In the genomic region with DNA sequence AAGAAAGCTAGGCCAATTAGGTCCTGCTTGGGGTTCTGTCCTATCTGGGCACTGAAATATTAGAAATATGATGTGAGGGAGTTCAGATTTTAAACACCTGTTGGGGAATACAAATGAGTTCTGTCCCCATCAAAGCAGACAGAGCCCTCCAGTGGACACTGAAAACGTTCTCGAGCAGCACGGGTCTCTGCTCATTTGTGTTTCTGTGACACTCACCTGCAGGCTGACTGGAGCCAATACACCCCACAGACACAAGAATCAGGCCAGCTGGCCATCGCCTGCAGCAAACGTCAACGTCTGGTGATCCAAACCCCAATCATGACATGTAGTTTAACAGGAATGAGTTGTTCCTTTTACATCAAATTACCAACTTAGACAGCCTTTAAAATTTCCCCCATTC, we compare ENCODE assay signal across 15 cellular contexts.
A peak's percentile ranks its signal among the peaks of the same experiment; 100 is the strongest.
DNase-seq lines count a peak whose midpoint lies in the region; ATAC-seq and TF ChIP-seq lines count a peak whose summit lies in the region.
"Had no signal": no experiment of that assay in that cellular context is flagged by ENCODE, and none has a peak within 500 bp of the region (broad histone marks: within the 10 kb centered on the region; RNA-seq: fewer than 3 reads in every experiment).

No MANE protein-coding gene starts in this region.

- H3K27me3 ChIP-seq in Caco-2 (replicated peaks; ENCODE audit: control insufficient read depth, insufficient read depth, low read length) (no peaks in the 10 kb centered on the region), PC-3 (ENCODE audit: low read length) (peaks cover 74% of the 10 kb centered on the region), esophagus muscularis mucosa (no peaks in the 10 kb centered on the region), right cardiac atrium (ENCODE audit: control insufficient read depth, insufficient read depth) (no peaks in the 10 kb centered on the region)

- H3K4me1 Mint-ChIP-seq in Caco-2 (ENCODE audit: low read depth, unreplicated experiment): no peaks in the 10 kb centered on the region
- H3K4me1 Mint-ChIP-seq: activated naive CD4-positive, alpha-beta T cell treated with anti-CD3 and anti-CD28 coated beads, Interleukin-2, amount 10 ng/mL, durations not matched to agents 7 days and 5 days; central memory CD8-positive, alpha-beta T cell had no signal

- no peak overlapping the region for H3K9ac ChIP-seq in PC-3 (ENCODE audit: low read length)

- H3K4me3 ChIP-seq in Caco-2 (ENCODE audit: low read depth, low read length): no peak overlapping the region
- no peak overlapping the region for H3K4me3 ChIP-seq in PC-3 (ENCODE audit: low read length)
- no peak overlapping the region for H3K4me3 ChIP-seq in esophagus muscularis mucosa
- no peak overlapping the region for H3K4me3 ChIP-seq in right cardiac atrium (ENCODE audit: low read length)
- H3K4me3 ChIP-seq: pancreas had no signal

- ATAC-seq in PC-3 (peak; percentile 56), GM18870 (IDR thresholded peaks at IDR 0.05; ENCODE audit: unreplicated experiment) (no peak), right cardiac atrium (no peak)
- ATAC-seq: esophagus mucosa, pancreas had no signal

- TF ChIP-seq POLR2A in esophagus muscularis mucosa (IDR thresholded peaks at IDR 0.05; ENCODE audit: low read depth): no peak

- H3K27ac Mint-ChIP-seq in Caco-2 (ENCODE audit: unreplicated experiment): no peak overlapping the region
- H3K27ac Mint-ChIP-seq: T-helper 2 cell treated with Interferon-gamma antibody and Interleukin-4, amounts not matched to agents 5 μg/mL and 100 μg/mL, for 36 hours had no signal

- no peaks in the 10 kb centered on the region for H3K9me2 ChIP-seq in PC-3 (replicated peaks; ENCODE audit: low read length)

- H3K4me3 Mint-ChIP-seq in Caco-2 (ENCODE audit: unreplicated experiment): no peak overlapping the region
- H3K4me3 Mint-ChIP-seq: activated naive CD4-positive, alpha-beta T cell treated with anti-CD3 and anti-CD28 coated beads, Interleukin-2, amount 10 ng/mL, durations not matched to agents 7 days and 5 days; central memory CD8-positive, alpha-beta T cell; T-helper 2 cell treated with Interferon-gamma antibody and Interleukin-4, amounts not matched to agents 5 μg/mL and 100 μg/mL, for 36 hours had no signal

- BruUV-seq in Caco-2 (replicated peaks; lab: Mats Ljungman, UMichigan) (no TSS peak), PC-3 (replicated peaks; lab: Mats Ljungman, UMichigan) (no TSS peak)

- intact Hi-C loops in Caco-2 (cut with micrococcal nuclease; ENCODE audit: unreplicated experiment) (no loop called here), PC-3 (cut with micrococcal nuclease) (no loop called here), esophagus muscularis mucosa (cut with DNase I) (no loop called here), right cardiac atrium (cut with DNase I) (no loop called here)

- 24% methylated on average over 6 of the region's 6 CpGs for WGBS in esophagus muscularis mucosa
- 43% methylated on average over 6 of the region's 6 CpGs for WGBS in right cardiac atrium

- H3K27me3 Mint-ChIP-seq in Caco-2 (ENCODE audit: insufficient read depth, unreplicated experiment): peaks cover 10% of the 10 kb centered on the region
- H3K27me3 Mint-ChIP-seq: activated naive CD4-positive, alpha-beta T cell treated with anti-CD3 and anti-CD28 coated beads, Interleukin-2, amount 10 ng/mL, durations not matched to agents 7 days and 5 days; central memory CD8-positive, alpha-beta T cell had no signal

- no peaks in the 10 kb centered on the region for H3K36me3 Mint-ChIP-seq in Caco-2 (ENCODE audit: insufficient read depth, unreplicated experiment)
- H3K36me3 Mint-ChIP-seq: activated naive CD4-positive, alpha-beta T cell treated with anti-CD3 and anti-CD28 coated beads, Interleukin-2, amount 10 ng/mL, durations not matched to agents 7 days and 5 days had no signal

- peak; percentile 15 to 35 for DNase-seq in Caco-2
- DNase-seq in M059J (ENCODE audit: low read depth): peak; percentile 48
- DNase-seq in PC-3: peak; percentile 66
- peak; percentile 66 for DNase-seq in esophagus muscularis mucosa (ENCODE audit: extremely low spot score)
- DNase-seq in NCI-H2227 treated with DMSO at 0.1 percent for 48 hours (lab: John Stamatoyannopoulos, UW): no peak
- DNase-seq in stimulated activated CD4-positive, alpha-beta T cell treated with anti-CD3 and anti-CD28 coated beads, Interleukin-15, amount 100 ng/mL, for 24 hours: no peak
- no peak for DNase-seq in right cardiac atrium
- DNase-seq: activated naive CD4-positive, alpha-beta T cell treated with anti-CD3 and anti-CD28 coated beads, Interleukin-2, amount 10 ng/mL, durations not matched to agents 7 days and 5 days; DMS79; NCI-H1436 treated with DMSO at 0.1 percent for 48 hours; pancreas had no signal

- H3K4me2 ChIP-seq in PC-3 (ENCODE audit: low read length): no peak overlapping the region

- H4K20me1 ChIP-seq in PC-3 (ENCODE audit: low read length): no peaks in the 10 kb centered on the region

- TF ChIP-seq EP300 in esophagus muscularis mucosa (IDR thresholded peaks at IDR 0.05): no peak

- no peaks in the 10 kb centered on the region for H3K9me3 ChIP-seq in Caco-2
- H3K9me3 ChIP-seq in PC-3 (ENCODE audit: low read length): no peaks in the 10 kb centered on the region
- no peaks in the 10 kb centered on the region for H3K9me3 ChIP-seq in esophagus muscularis mucosa
- H3K9me3 ChIP-seq in right cardiac atrium (ENCODE audit: control insufficient read depth, low read length): no peaks in the 10 kb centered on the region
- H3K9me3 ChIP-seq: pancreas had no signal

- TF ChIP-seq CTCF in Caco-2 (IDR thresholded peaks at IDR 0.05; ENCODE audit: insufficient read depth in 1 of 2, low read depth in 1 of 2, low read length in 1 of 2, severe bottlenecking in 1 of 2, unreplicated experiment in 1 of 2) (no peak), PC-3 (conservative IDR thresholded peaks at IDR 0.05; ENCODE audit: low read depth, low read length) (peak; percentile 67), esophagus muscularis mucosa (IDR thresholded peaks at IDR 0.05) (peak in 1 of 3 experiments; percentile 11)

- no peaks in the 10 kb centered on the region for H3K36me3 ChIP-seq in Caco-2 (ENCODE audit: control insufficient read depth, insufficient read depth, low read length)
- H3K36me3 ChIP-seq in PC-3 (ENCODE audit: low read depth, low read length): no peaks in the 10 kb centered on the region
- no peaks in the 10 kb centered on the region for H3K36me3 ChIP-seq in esophagus muscularis mucosa
- H3K36me3 ChIP-seq: pancreas had no signal

- H3K4me1 ChIP-seq in Caco-2 (no peaks in the 10 kb centered on the region), PC-3 (ENCODE audit: insufficient read depth, low read length) (no peaks in the 10 kb centered on the region), esophagus muscularis mucosa (peaks cover 0 to 11% (median 5%) of the 10 kb centered on the region in 4 donors), right cardiac atrium (ENCODE audit: control insufficient read depth, insufficient read depth, low read length) (no peaks in the 10 kb centered on the region)
- H3K4me1 ChIP-seq: pancreas had no signal

- no peak overlapping the region for H3K27ac ChIP-seq in PC-3 (ENCODE audit: low read length)
- no peak overlapping the region for H3K27ac ChIP-seq in esophagus muscularis mucosa (replicated peaks in 1 of 4)
- no peak overlapping the region for H3K27ac ChIP-seq in right cardiac atrium (ENCODE audit: low read length)
- H3K27ac ChIP-seq: pancreas had no signal

- H3K79me2 ChIP-seq in PC-3 (ENCODE audit: low read length): no peaks in the 10 kb centered on the region

- POLR2A ChIA-PET in Caco-2 (lab: Charles Lee) (no interaction called here), PC-3 (lab: Charles Lee; ENCODE audit: unreplicated experiment) (no interaction called here)

- CTCF ChIA-PET in Caco-2 (lab: Charles Lee) (no interaction called here), PC-3 (lab: Charles Lee) (no interaction called here)

- no peaks in the 10 kb centered on the region for H3K9me3 Mint-ChIP-seq in Caco-2 (ENCODE audit: unreplicated experiment)

- no peaks in the 10 kb centered on the region for H3F3A ChIP-seq in PC-3 (ENCODE audit: low read length, unreplicated experiment)

- no peak overlapping the region for H2AFZ ChIP-seq in PC-3 (ENCODE audit: low read length)

Comparison
In these comparisons a context has a peak if more than half of its experiments do, and no peak if none do; other contexts are left out.
1. DNase-seq: peak in Caco-2 (2 of 2), M059J (single experiment), PC-3 (single experiment) and esophagus muscularis mucosa (single experiment); none in NCI-H2227 treated with DMSO at 0.1 percent for 48 hours (single experiment), stimulated activated CD4-positive, alpha-beta T cell treated with anti-CD3 and anti-CD28 coated beads, Interleukin-15, amount 100 ng/mL, for 24 hours (single experiment) and right cardiac atrium (0 of 3).